In the genomic region with DNA sequence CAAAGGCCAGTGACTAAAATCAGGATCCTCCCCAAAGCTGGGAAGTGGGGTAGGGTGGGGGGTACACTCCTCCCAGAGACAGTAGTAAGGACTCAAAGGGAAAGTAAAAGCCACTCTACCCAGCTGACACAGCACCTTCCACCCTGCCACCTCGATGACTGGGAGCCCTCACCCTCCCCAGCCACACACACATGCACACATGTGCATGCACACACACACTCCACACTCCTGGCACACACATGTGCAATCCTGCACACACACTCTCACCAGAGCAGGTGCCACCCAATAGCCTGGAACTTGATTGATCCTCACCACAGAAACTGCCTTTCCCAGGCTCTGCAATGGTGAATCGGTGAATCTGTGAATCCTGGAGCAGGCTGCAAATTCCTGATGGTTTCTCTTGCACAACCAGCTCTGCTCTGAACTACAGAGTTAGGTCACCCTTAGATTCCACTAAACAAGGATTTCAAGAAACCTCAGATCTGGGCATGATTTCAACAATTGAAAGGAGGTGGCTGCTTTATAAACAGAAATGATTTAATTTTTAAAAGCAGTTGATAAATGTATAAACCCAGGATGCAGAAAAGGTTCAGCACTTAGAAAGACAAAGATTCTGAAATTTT, we compare ENCODE assay signal across 10 cellular contexts. TPM values are rescaled to one million over a fixed set of nuclear protein-coding genes. Genes with fewer than 3 reads are reported as not detected.
DNase-seq lines count a peak whose midpoint lies in the region; ATAC-seq and TF ChIP-seq lines count a peak whose summit lies in the region.
"Had no signal": no experiment of that assay in that cellular context is flagged by ENCODE, and none has a peak within 500 bp of the region (broad histone marks: within the 10 kb centered on the region; RNA-seq: fewer than 3 reads in every experiment).

No MANE protein-coding gene starts in this region.

- peaks cover 4% of the 10 kb centered on the region for H3K79me2 ChIP-seq in smooth muscle cell (ENCODE audit: low read depth)

- peak overlapping the region; percentile 37 for H3K4me2 ChIP-seq in smooth muscle cell

- DNase-seq in H4 (ENCODE audit: low spot score) (peak; percentile 80), body of pancreas (peak in 1 of 4 donors; percentile 3), left ventricle myocardium superior (no peak), smooth muscle cell (lab: John Stamatoyannopoulos, UW; ENCODE audit: unreplicated experiment) (no peak), NCI-H1436 treated with DMSO at 0.1 percent for 48 hours (lab: John Stamatoyannopoulos, UW) (no peak), NCI-H82 treated with DMSO at 0.1 percent for 48 hours (lab: John Stamatoyannopoulos, UW; ENCODE audit: unreplicated experiment) (no peak)
- DNase-seq in activated T-cell treated with anti-CD3 and anti-CD28 coated beads, Interleukin-2, amount 50 U/mL, for 48 hours = no peak
- DNase-seq: activated CD4-positive, CD25-positive, alpha-beta regulatory T cell treated with anti-CD3 and anti-CD28 coated beads, Interleukin-2, amount 50 U/mL, for 72 hours; stimulated activated CD4-positive, alpha-beta T cell treated with anti-CD3 and anti-CD28 coated beads, Interleukin-4, amount 100 ng/mL, for 1 hour had no signal

- H3K9ac ChIP-seq in smooth muscle cell (ENCODE audit: low read depth) = no peak overlapping the region

- intact Hi-C loops in body of pancreas (cut with DNase I) (no loop called here), left ventricle myocardium superior (cut with micrococcal nuclease) (no loop called here)

- H2AFZ ChIP-seq in smooth muscle cell (ENCODE audit: low read depth) = no peak overlapping the region

- TF ChIP-seq POLR2A in body of pancreas (IDR thresholded peaks at IDR 0.05) = no peak

- H4K20me1 ChIP-seq in smooth muscle cell (ENCODE audit: low read depth) = no peaks in the 10 kb centered on the region

- H3K27me3 ChIP-seq in body of pancreas (no peaks in the 10 kb centered on the region), smooth muscle cell (ENCODE audit: low read depth) (no peaks in the 10 kb centered on the region)

- TF ChIP-seq CTCF in body of pancreas (IDR thresholded peaks at IDR 0.05) (no peak), smooth muscle cell (IDR thresholded peaks at IDR 0.05; ENCODE audit: borderline replicate concordance, insufficient read depth, poor library complexity, severe bottlenecking) (no peak)

- H3K9me3 ChIP-seq in body of pancreas (no peaks in the 10 kb centered on the region), smooth muscle cell (replicated peaks; ENCODE audit: low read depth) (no peaks in the 10 kb centered on the region)

- H3K36me3 ChIP-seq in body of pancreas (replicated peaks in 1 of 2; ENCODE audit: insufficient read depth in 1 of 2, low read depth in 2 of 2) (no peaks in the 10 kb centered on the region), smooth muscle cell (ENCODE audit: low read depth) (no peaks in the 10 kb centered on the region)

- H3K4me1 ChIP-seq in body of pancreas (no peaks in the 10 kb centered on the region), smooth muscle cell (ENCODE audit: low read depth) (peaks cover 34% of the 10 kb centered on the region)

- H3F3A ChIP-seq in smooth muscle cell (ENCODE audit: low read depth) = no peaks in the 10 kb centered on the region

- ATAC-seq in body of pancreas = peak; percentile 66
- peak; percentile 81 for ATAC-seq in left ventricle myocardium superior

- WGBS in body of pancreas, 2 donors = 11 to 50% methylated on average over 1 to 2 of the region's 2 CpGs
- WGBS in smooth muscle cell (ENCODE audit: low lambda C conversion rate) = 44% methylated on average over 2 of the region's 2 CpGs

- H3K4me3 ChIP-seq in body of pancreas (no peak overlapping the region), smooth muscle cell (no peak overlapping the region)
- H3K4me3 ChIP-seq: SK-N-MC had no signal

- H3K27ac ChIP-seq in body of pancreas = peak overlapping the region in 2 of 4 donors; percentile 47 to 50
- H3K27ac ChIP-seq in smooth muscle cell (ENCODE audit: low read depth) = peak overlapping the region; percentile 22
- H3K27ac ChIP-seq: SK-N-MC had no signal

RNA-seq across cellular contexts. Expression of a gene that starts 21.5 kb away (rescaled TPM):
- total RNA-seq in H4 (2014; rRNA removed; shearing (Covaris generic)) = 4.3 and 6.7 TPM in 2 replicates
- 1 to 10 TPM; 4.2 to 7.3 TPM for total RNA-seq in body of pancreas
- total RNA-seq in left ventricle myocardium superior = 7.5 TPM
- 56.9 and 66.6 TPM in 2 replicates for total RNA-seq in smooth muscle cell
- 10.0 and 37.9 TPM in 2 replicates for polyA plus RNA-seq in smooth muscle cell
